ENCODE assay signal across 15 cellular contexts in genomic region chr17:36667922-36668321, GRCh38.
"Had no signal": no experiment of that assay in that cellular context is flagged by ENCODE, and none has a peak within 500 bp of the region (broad histone marks: within the 10 kb centered on the region; RNA-seq: fewer than 3 reads in every experiment).

No MANE protein-coding gene starts in this region.

- ATAC-seq: activated CD8-positive, alpha-beta memory T cell treated with anti-CD3 and anti-CD28 coated beads, Interleukin-2, amount 10 ng/mL, durations not matched to agents 7 days and 5 days; gastrocnemius medialis; left cardiac atrium; sciatic nerve had no signal

- DNase-seq: activated CD4-positive, alpha-beta memory T cell treated with anti-CD3 and anti-CD28 coated beads for 36 hours; activated CD4-positive, alpha-beta T cell treated with anti-CD3 and anti-CD28 coated beads for 4 hours; activated CD8-positive, alpha-beta memory T cell treated with anti-CD3 and anti-CD28 coated beads, Interleukin-2, amount 10 ng/mL, durations not matched to agents 7 days and 5 days; activated gamma-delta T cell; activated T-cell treated with anti-CD3 and anti-CD28 coated beads for 4 hours; effector memory CD4-positive, alpha-beta T cell; gastrocnemius medialis; hippocampal formation; left cardiac atrium; nephron progenitor cell; stimulated activated CD4-positive, alpha-beta T cell treated with anti-CD3 and anti-CD28 coated beads, Interleukin-15, amount 100 ng/mL, for 24 hours; stimulated activated CD8-positive, alpha-beta memory T cell treated with anti-CD3 and anti-CD28 coated beads, Interleukin-4, amount 100 ng/mL, for 48 hours; stimulated activated naive B cell treated with anti-CD40 and anti-IgM and Interleukin-4, amounts not matched to agents 10 μg/mL and 1 μg/mL and 100 μg/mL, for 72 hours; T-helper 1 cell had no signal
